ENCODE assay signal across 11 cellular contexts in the genomic region with DNA sequence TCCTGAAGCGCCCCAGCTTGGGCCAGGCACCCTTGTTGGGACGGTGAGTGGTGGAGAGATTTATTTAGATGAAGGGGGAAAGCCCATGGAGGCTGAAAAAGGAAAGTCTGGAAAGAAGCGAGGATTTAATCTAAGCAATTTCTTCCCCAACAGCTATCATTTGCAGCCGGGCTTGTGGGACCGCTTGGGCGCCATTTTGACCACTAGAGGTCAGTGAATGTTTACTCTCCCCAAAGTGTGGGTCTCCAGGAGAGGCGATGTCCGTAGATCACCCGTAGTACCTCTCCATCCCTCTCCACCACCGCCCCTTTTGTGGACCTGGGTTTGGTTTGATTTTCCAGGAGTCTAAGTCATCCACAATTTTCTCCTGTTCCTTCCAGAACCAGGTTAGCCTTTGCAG.
A peak's percentile ranks its signal among the peaks of the same experiment; 100 is the strongest.
DNase-seq lines count a peak whose midpoint lies in the region; ATAC-seq and TF ChIP-seq lines count a peak whose summit lies in the region.
"Had no signal": no experiment of that assay in that cellular context is flagged by ENCODE, and none has a peak within 500 bp of the region (broad histone marks: within the 10 kb centered on the region; RNA-seq: fewer than 3 reads in every experiment).

No MANE protein-coding gene starts in this region.

- H3K27ac ChIP-seq in CD4-positive, alpha-beta memory T cell (ENCODE audit: low read depth, low read length), result no peak overlapping the region
- no peak overlapping the region for H3K27ac ChIP-seq in left lung
- no peak overlapping the region for H3K27ac ChIP-seq in gastroesophageal sphincter
- H3K27ac ChIP-seq: sigmoid colon had no signal

- H3K4me1 Mint-ChIP-seq in CD4-positive, alpha-beta memory T cell, result peaks cover 18 to 37% (median 26%) of the 10 kb centered on the region in 4 donors
- peaks cover 24 to 30% (median 29%) of the 10 kb centered on the region in 3 donors for H3K4me1 Mint-ChIP-seq in T-cell

- H3K9me3 Mint-ChIP-seq in CD4-positive, alpha-beta memory T cell, result no peaks in the 10 kb centered on the region
- H3K9me3 Mint-ChIP-seq in T-cell, result no peaks in the 10 kb centered on the region

- DNase-seq in CD4-positive, alpha-beta memory T cell, result no peak
- DNase-seq in H7, result peak; percentile 76
- DNase-seq in T-cell, result no peak
- DNase-seq in left lung, result no peak
- DNase-seq in activated effector memory CD4-positive, alpha-beta T cell treated with Interleukin-2 at 50 U/mL for 16 hours, result no peak
- no peak for DNase-seq in activated naive CD4-positive, alpha-beta T cell treated with anti-CD3 and anti-CD28 coated beads, Interleukin-2, amount 50 U/mL, for 16 hours
- DNase-seq: activated CD4-positive, alpha-beta T cell treated with anti-CD3 and anti-CD28 coated beads for 4 hours; NCI-H2029 treated with DMSO at 0.1 percent for 48 hours; sigmoid colon had no signal

- WGBS in gastroesophageal sphincter (ENCODE audit: low coverage in 1 of 2), 2 donors, result 40 to 56% methylated on average over 1 to 5 of the region's 10 CpGs

- CTCF ChIA-PET in CD4-positive, alpha-beta memory T cell (lab: Charles Lee; ENCODE audit: partially characterized antibody), result interaction anchor here (1.0 to 5.5 kb wide), 15 partner anchors 9 to 312 kb away, joined by 3 to 458 read pairs (median 41); no protein-coding TSS in a partner anchor
- CTCF ChIA-PET in T-cell (lab: Charles Lee), result interaction anchor here (1.0 to 3.9 kb wide), 3 partner anchors 79 to 314 kb away, joined by 3 to 45 read pairs (median 35); no protein-coding TSS in a partner anchor

- TF ChIP-seq EP300 in gastroesophageal sphincter (IDR thresholded peaks at IDR 0.05), result no peak

- TF ChIP-seq POLR2A in gastroesophageal sphincter (IDR thresholded peaks at IDR 0.05), result no peak

- H3K27ac Mint-ChIP-seq in CD4-positive, alpha-beta memory T cell, result peak overlapping the region in 4 of 7 donors; percentile 8 to 83 (median 48)
- peak overlapping the region; percentile 31 to 49 for H3K27ac Mint-ChIP-seq in T-cell

- H3K9me3 ChIP-seq in CD4-positive, alpha-beta memory T cell (ENCODE audit: control insufficient read depth in 1 of 2, low read length in 2 of 2), result no peaks in the 10 kb centered on the region
- H3K9me3 ChIP-seq in left lung, result no peaks in the 10 kb centered on the region
- H3K9me3 ChIP-seq in gastroesophageal sphincter, result no peaks in the 10 kb centered on the region
- H3K9me3 ChIP-seq: sigmoid colon had no signal

- TF ChIP-seq CTCF in left lung (IDR thresholded peaks at IDR 0.05) (no peak), gastroesophageal sphincter (IDR thresholded peaks at IDR 0.05) (no peak)

- no peaks in the 10 kb centered on the region for H3K27me3 Mint-ChIP-seq in CD4-positive, alpha-beta memory T cell
- no peaks in the 10 kb centered on the region for H3K27me3 Mint-ChIP-seq in T-cell

- no peaks in the 10 kb centered on the region for H3K36me3 ChIP-seq in CD4-positive, alpha-beta memory T cell (ENCODE audit: insufficient read depth, low read length)
- H3K36me3 ChIP-seq in H7 (replicated peaks; ENCODE audit: control insufficient read depth, insufficient read depth, low read length) (no peaks in the 10 kb centered on the region), left lung (no peaks in the 10 kb centered on the region), gastroesophageal sphincter (no peaks in the 10 kb centered on the region)
- H3K36me3 ChIP-seq: sigmoid colon had no signal

- intact Hi-C loops in CD4-positive, alpha-beta memory T cell (cut with micrococcal nuclease), result no loop called here
- intact Hi-C loops in left lung (cut with DNase I), result no loop called here

- no peak overlapping the region for H3K4me3 ChIP-seq in CD4-positive, alpha-beta memory T cell (ENCODE audit: low read length in 2 of 2)
- H3K4me3 ChIP-seq in H7 (ENCODE audit: insufficient read depth, low read depth, low read length), result no peak overlapping the region
- H3K4me3 ChIP-seq in left lung, result no peak overlapping the region
- no peak overlapping the region for H3K4me3 ChIP-seq in gastroesophageal sphincter
- H3K4me3 ChIP-seq: sigmoid colon had no signal

- no peaks in the 10 kb centered on the region for H3K27me3 ChIP-seq in CD4-positive, alpha-beta memory T cell (ENCODE audit: insufficient read depth, low read length)
- H3K27me3 ChIP-seq in H7 (ENCODE audit: control insufficient read depth, insufficient read depth, low read length) (no peaks in the 10 kb centered on the region), left lung (peaks cover 0 to 16% of the 10 kb centered on the region in 2 donors), gastroesophageal sphincter (peaks cover 19% of the 10 kb centered on the region)
- H3K27me3 ChIP-seq: sigmoid colon had no signal

- peaks cover 20% of the 10 kb centered on the region for H3K4me1 ChIP-seq in CD4-positive, alpha-beta memory T cell (ENCODE audit: insufficient read depth, low read length)
- H3K4me1 ChIP-seq in left lung (no peaks in the 10 kb centered on the region), gastroesophageal sphincter (no peaks in the 10 kb centered on the region)
- H3K4me1 ChIP-seq: sigmoid colon had no signal

- H3K4me3 Mint-ChIP-seq in CD4-positive, alpha-beta memory T cell, result no peak overlapping the region
- H3K4me3 Mint-ChIP-seq in T-cell, result no peak overlapping the region

- ATAC-seq in T-cell (replicated peaks in 1 of 4) (no peak), left lung (peak; percentile 37), HG03565 (IDR thresholded peaks at IDR 0.05; ENCODE audit: unreplicated experiment) (no peak), gastroesophageal sphincter (no peak)

- POLR2A ChIA-PET in CD4-positive, alpha-beta memory T cell (lab: Charles Lee; ENCODE audit: partially characterized antibody), result interaction anchor here (2.6 to 6.2 kb wide), 6 partner anchors 9 to 79 kb away, joined by 10 to 99 read pairs (median 37); no protein-coding TSS in a partner anchor
- POLR2A ChIA-PET in T-cell (lab: Charles Lee), result no interaction called here

- H3K36me3 Mint-ChIP-seq in CD4-positive, alpha-beta memory T cell, result no peaks in the 10 kb centered on the region
- no peaks in the 10 kb centered on the region for H3K36me3 Mint-ChIP-seq in T-cell
